1 cellular context compared by ENCODE assay signal in the genomic region with DNA sequence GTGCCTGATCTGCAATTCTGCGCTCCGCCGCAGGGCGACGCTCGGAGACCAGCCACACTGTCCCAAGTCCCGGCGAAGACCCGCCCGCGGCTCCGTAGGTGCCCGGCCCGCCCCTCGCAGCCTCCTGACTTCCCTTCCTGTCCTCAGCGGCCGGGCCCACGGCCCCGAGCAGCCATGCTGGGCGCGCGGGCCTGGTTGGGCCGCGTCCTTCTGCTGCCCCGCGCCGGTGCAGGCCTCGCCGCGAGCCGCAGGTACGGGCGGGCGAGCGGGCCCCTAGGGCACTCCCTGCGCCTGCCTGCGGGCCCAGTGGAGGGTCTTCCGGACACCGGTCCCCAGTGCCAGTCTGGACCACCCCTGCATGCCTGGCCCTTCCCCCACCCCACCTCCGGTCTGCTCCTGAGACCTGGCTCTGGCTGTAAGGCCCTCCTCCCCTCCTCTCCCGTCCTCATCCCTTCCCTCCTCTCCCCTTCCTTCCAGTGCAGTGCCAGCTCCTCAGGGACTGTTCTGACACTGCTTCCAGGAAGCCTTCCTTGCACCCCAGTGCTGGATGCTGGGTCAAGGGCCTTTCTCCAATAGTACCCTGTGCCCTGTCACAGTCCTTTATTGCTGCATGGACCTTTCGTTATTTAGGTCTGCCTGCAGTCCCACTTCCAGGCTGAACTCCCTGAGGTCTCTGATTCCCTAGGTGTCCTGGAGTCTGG.
TF ChIP-seq lines count a peak whose summit lies in the region.

A gene (plus strand): TSS at position 140 of the 701 bp plus-strand sequence. CDS start 35 bp downstream, at position 175.

TF ChIP-seq in HEK293, 187 proteins besides CTCF, POLR2A, EP300 and RAD21 (continued from another document and continues in another):
- TF ChIP-seq, protein P1, sequence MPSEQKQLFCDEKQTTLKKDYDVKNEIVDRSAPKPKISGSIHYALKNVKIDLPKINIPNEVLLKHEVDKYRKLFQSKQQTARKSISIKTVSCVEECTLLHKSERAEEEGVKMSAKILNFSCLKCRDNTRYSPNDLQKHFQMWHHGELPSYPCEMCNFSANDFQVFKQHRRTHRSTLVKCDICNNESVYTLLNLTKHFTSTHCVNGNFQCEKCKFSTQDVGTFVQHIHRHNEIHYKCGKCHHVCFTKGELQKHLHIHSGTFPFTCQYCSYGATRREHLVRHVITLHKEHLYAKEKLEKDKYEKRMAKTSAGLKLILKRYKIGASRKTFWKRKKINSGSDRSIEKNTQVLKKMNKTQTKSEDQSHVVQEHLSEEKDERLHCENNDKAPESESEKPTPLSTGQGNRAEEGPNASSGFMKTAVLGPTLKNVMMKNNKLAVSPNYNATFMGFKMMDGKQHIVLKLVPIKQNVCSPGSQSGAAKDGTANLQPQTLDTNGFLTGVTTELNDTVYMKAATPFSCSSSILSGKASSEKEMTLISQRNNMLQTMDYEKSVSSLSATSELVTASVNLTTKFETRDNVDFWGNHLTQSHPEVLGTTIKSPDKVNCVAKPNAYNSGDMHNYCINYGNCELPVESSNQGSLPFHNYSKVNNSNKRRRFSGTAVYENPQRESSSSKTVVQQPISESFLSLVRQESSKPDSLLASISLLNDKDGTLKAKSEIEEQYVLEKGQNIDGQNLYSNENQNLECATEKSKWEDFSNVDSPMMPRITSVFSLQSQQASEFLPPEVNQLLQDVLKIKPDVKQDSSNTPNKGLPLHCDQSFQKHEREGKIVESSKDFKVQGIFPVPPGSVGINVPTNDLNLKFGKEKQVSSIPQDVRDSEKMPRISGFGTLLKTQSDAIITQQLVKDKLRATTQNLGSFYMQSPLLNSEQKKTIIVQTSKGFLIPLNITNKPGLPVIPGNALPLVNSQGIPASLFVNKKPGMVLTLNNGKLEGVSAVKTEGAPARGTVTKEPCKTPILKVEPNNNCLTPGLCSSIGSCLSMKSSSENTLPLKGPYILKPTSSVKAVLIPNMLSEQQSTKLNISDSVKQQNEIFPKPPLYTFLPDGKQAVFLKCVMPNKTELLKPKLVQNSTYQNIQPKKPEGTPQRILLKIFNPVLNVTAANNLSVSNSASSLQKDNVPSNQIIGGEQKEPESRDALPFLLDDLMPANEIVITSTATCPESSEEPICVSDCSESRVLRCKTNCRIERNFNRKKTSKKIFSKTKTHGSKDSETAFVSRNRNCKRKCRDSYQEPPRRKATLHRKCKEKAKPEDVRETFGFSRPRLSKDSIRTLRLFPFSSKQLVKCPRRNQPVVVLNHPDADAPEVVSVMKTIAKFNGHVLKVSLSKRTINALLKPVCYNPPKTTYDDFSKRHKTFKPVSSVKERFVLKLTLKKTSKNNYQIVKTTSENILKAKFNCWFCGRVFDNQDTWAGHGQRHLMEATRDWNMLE (tag by site-specific recombination; conservative IDR thresholded peaks at IDR 0.05; ENCODE audit: low read depth) = no peak
- TF ChIP-seq ZNF600 (tag by site-specific recombination; IDR thresholded peaks at IDR 0.05) (peak; percentile 91), ZNF791 (tag by site-specific recombination; IDR thresholded peaks at IDR 0.05) (no peak), ZNF146 (tag by site-specific recombination; IDR thresholded peaks at IDR 0.05) (peak; percentile 6; the same call in 1 of the 2 replicates), ZNF302 (tag by site-specific recombination; IDR thresholded peaks at IDR 0.05; ENCODE audit: low read depth) (no peak), GFI1B (tag by site-specific recombination; IDR thresholded peaks at IDR 0.05) (no peak), ZNF585B (tag by site-specific recombination; IDR thresholded peaks at IDR 0.05) (no peak), ZXDB (tag by site-specific recombination; IDR thresholded peaks at IDR 0.05) (peak; percentile 53; the same call in 1 of the 2 replicates), ZNF16 (tag by site-specific recombination; IDR thresholded peaks at IDR 0.05; ENCODE audit: low read depth) (no peak), ZEB2 (tag by site-specific recombination; IDR thresholded peaks at IDR 0.05) (0 out of 2 replicates have a peak, but pooled peaks have one; percentile 41), ZNF155 (tag by site-specific recombination; IDR thresholded peaks at IDR 0.05) (no peak), SP2 (tag by site-specific recombination; IDR thresholded peaks at IDR 0.05) (peak; percentile 77), ZNF660 (tag by site-specific recombination; IDR thresholded peaks at IDR 0.05) (peak; percentile 93), ZNF596 (tag by site-specific recombination; IDR thresholded peaks at IDR 0.05) (peak; percentile 58), TCF7L2 (IDR thresholded peaks at IDR 0.05; ENCODE audit: borderline replicate concordance, low read depth, low read length) (no peak), ZNF654 (tag by site-specific recombination; IDR thresholded peaks at IDR 0.05; ENCODE audit: low read depth) (peak; percentile 79), ZNF701 (tag by site-specific recombination; IDR thresholded peaks at IDR 0.05) (no peak), ZNF112 (tag by site-specific recombination; IDR thresholded peaks at IDR 0.05) (no peak), ZNF501 (tag by site-specific recombination; IDR thresholded peaks at IDR 0.05) (no peak; the same call in 1 of the 2 replicates), MZF1 (tag by site-specific recombination; IDR thresholded peaks at IDR 0.05; ENCODE audit: borderline replicate concordance) (no peak), ZNF561 (tag by site-specific recombination; IDR thresholded peaks at IDR 0.05; ENCODE audit: borderline replicate concordance) (no peak; the same call in 1 of the 2 replicates), ZNF624 (tag by site-specific recombination; IDR thresholded peaks at IDR 0.05) (no peak), YY2 (tag by site-specific recombination; IDR thresholded peaks at IDR 0.05) (no peak), SCRT1 (tag by site-specific recombination; IDR thresholded peaks at IDR 0.05; ENCODE audit: borderline replicate concordance) (no peak), ZFHX2 (tag by site-specific recombination; conservative IDR thresholded peaks at IDR 0.05) (peak; percentile 67), ZNF521 (tag by site-specific recombination; IDR thresholded peaks at IDR 0.05) (no peak), SP7 (tag by site-specific recombination; IDR thresholded peaks at IDR 0.05) (peak; percentile 38), ZNF768 (tag by site-specific recombination; IDR thresholded peaks at IDR 0.05) (no peak), ZBTB48 (tag by site-specific recombination; IDR thresholded peaks at IDR 0.05) (peak; percentile 17; the same call in 1 of the 2 replicates), ZNF292 (tag by site-specific recombination; IDR thresholded peaks at IDR 0.05; ENCODE audit: borderline replicate concordance, low read depth) (no peak), SP3 (tag by site-specific recombination; IDR thresholded peaks at IDR 0.05) (peak; percentile 57), ZNF658 (tag by site-specific recombination; IDR thresholded peaks at IDR 0.05) (no peak), ZNF426 (tag by site-specific recombination; IDR thresholded peaks at IDR 0.05) (no peak), ZNF664 (tag by site-specific recombination; IDR thresholded peaks at IDR 0.05) (no peak), KLF10 (tag by site-specific recombination; IDR thresholded peaks at IDR 0.05) (peak; percentile 70; the same call in 1 of the 2 replicates), ZNF248 (tag by site-specific recombination; IDR thresholded peaks at IDR 0.05) (no peak), ZNF354C (tag by site-specific recombination; IDR thresholded peaks at IDR 0.05; ENCODE audit: borderline replicate concordance, low read depth) (no peak), ZNF341 (tag by site-specific recombination; IDR thresholded peaks at IDR 0.05; ENCODE audit: low read depth) (no peak), ZFP3 (tag by site-specific recombination; IDR thresholded peaks at IDR 0.05; ENCODE audit: low read depth) (no peak), KLF7 (tag by site-specific recombination; IDR thresholded peaks at IDR 0.05; ENCODE audit: borderline replicate concordance) (no peak), ZNF837 (tag by site-specific recombination; IDR thresholded peaks at IDR 0.05) (no peak)
- TF ChIP-seq, protein P2, sequence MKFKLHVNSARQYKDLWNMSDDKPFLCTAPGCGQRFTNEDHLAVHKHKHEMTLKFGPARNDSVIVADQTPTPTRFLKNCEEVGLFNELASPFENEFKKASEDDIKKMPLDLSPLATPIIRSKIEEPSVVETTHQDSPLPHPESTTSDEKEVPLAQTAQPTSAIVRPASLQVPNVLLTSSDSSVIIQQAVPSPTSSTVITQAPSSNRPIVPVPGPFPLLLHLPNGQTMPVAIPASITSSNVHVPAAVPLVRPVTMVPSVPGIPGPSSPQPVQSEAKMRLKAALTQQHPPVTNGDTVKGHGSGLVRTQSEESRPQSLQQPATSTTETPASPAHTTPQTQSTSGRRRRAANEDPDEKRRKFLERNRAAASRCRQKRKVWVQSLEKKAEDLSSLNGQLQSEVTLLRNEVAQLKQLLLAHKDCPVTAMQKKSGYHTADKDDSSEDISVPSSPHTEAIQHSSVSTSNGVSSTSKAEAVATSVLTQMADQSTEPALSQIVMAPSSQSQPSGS (tag by site-specific recombination; IDR thresholded peaks at IDR 0.05; ENCODE audit: low read depth) = no peak
- TF ChIP-seq, protein P3, sequence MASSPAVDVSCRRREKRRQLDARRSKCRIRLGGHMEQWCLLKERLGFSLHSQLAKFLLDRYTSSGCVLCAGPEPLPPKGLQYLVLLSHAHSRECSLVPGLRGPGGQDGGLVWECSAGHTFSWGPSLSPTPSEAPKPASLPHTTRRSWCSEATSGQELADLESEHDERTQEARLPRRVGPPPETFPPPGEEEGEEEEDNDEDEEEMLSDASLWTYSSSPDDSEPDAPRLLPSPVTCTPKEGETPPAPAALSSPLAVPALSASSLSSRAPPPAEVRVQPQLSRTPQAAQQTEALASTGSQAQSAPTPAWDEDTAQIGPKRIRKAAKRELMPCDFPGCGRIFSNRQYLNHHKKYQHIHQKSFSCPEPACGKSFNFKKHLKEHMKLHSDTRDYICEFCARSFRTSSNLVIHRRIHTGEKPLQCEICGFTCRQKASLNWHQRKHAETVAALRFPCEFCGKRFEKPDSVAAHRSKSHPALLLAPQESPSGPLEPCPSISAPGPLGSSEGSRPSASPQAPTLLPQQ (tag by site-specific recombination; IDR thresholded peaks at IDR 0.05) = peak; percentile 94
- TF ChIP-seq, protein P4, sequence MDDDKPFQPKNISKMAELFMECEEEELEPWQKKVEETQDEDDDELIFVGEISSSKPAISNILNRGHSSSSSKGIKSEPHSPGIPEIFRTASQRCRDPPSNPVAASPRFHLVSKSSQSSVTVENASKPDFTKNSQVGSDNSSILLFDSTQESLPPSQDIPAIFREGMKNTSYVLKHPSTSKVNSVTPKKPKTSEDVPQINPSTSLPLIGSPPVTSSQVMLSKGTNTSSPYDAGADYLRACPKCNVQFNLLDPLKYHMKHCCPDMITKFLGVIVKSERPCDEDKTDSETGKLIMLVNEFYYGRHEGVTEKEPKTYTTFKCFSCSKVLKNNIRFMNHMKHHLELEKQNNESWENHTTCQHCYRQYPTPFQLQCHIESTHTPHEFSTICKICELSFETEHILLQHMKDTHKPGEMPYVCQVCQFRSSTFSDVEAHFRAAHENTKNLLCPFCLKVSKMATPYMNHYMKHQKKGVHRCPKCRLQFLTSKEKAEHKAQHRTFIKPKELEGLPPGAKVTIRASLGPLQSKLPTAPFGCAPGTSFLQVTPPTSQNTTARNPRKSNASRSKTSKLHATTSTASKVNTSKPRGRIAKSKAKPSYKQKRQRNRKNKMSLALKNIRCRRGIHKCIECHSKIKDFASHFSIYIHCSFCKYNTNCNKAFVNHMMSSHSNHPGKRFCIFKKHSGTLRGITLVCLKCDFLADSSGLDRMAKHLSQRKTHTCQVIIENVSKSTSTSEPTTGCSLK (tag by site-specific recombination; IDR thresholded peaks at IDR 0.05) = no peak
- TF ChIP-seq, protein P5, sequence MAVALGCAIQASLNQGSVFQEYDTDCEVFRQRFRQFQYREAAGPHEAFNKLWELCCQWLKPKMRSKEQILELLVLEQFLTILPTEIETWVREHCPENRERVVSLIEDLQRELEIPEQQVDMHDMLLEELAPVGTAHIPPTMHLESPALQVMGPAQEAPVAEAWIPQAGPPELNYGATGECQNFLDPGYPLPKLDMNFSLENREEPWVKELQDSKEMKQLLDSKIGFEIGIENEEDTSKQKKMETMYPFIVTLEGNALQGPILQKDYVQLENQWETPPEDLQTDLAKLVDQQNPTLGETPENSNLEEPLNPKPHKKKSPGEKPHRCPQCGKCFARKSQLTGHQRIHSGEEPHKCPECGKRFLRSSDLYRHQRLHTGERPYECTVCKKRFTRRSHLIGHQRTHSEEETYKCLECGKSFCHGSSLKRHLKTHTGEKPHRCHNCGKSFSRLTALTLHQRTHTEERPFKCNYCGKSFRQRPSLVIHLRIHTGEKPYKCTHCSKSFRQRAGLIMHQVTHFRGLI (tag by site-specific recombination; IDR thresholded peaks at IDR 0.05) = peak; percentile 90
- TF ChIP-seq, protein P6, sequence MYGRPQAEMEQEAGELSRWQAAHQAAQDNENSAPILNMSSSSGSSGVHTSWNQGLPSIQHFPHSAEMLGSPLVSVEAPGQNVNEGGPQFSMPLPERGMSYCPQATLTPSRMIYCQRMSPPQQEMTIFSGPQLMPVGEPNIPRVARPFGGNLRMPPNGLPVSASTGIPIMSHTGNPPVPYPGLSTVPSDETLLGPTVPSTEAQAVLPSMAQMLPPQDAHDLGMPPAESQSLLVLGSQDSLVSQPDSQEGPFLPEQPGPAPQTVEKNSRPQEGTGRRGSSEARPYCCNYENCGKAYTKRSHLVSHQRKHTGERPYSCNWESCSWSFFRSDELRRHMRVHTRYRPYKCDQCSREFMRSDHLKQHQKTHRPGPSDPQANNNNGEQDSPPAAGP (tag by site-specific recombination; IDR thresholded peaks at IDR 0.05) = peak; percentile 64; the same call in 1 of the 2 replicates
- TF ChIP-seq, protein P7, sequence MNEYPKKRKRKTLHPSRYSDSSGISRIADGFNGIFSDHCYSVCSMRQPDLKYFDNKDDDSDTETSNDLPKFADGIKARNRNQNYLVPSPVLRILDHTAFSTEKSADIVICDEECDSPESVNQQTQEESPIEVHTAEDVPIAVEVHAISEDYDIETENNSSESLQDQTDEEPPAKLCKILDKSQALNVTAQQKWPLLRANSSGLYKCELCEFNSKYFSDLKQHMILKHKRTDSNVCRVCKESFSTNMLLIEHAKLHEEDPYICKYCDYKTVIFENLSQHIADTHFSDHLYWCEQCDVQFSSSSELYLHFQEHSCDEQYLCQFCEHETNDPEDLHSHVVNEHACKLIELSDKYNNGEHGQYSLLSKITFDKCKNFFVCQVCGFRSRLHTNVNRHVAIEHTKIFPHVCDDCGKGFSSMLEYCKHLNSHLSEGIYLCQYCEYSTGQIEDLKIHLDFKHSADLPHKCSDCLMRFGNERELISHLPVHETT (tag by site-specific recombination; IDR thresholded peaks at IDR 0.05) = no peak
- TF ChIP-seq, protein P8, sequence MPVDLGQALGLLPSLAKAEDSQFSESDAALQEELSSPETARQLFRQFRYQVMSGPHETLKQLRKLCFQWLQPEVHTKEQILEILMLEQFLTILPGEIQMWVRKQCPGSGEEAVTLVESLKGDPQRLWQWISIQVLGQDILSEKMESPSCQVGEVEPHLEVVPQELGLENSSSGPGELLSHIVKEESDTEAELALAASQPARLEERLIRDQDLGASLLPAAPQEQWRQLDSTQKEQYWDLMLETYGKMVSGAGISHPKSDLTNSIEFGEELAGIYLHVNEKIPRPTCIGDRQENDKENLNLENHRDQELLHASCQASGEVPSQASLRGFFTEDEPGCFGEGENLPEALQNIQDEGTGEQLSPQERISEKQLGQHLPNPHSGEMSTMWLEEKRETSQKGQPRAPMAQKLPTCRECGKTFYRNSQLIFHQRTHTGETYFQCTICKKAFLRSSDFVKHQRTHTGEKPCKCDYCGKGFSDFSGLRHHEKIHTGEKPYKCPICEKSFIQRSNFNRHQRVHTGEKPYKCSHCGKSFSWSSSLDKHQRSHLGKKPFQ (tag by site-specific recombination; IDR thresholded peaks at IDR 0.05) = no peak
